8 cellular contexts compared by ENCODE assay signal in genomic region chr13:32019612-32020233, GRCh38. TPM values are rescaled to one million over a fixed set of nuclear protein-coding genes. Genes with fewer than 3 reads are reported as not detected.
A peak's percentile ranks its signal among the peaks of the same experiment; 100 is the strongest.
DNase-seq lines count a peak whose midpoint lies in the region; ATAC-seq, FAIRE-seq and TF ChIP-seq lines count a peak whose summit lies in the region.

No MANE protein-coding gene starts in this region.

- H3K9me1 ChIP-seq in K562 (ENCODE audit: control insufficient read depth, insufficient read depth, low read length) = no peaks in the 10 kb centered on the region

- no peak overlapping the region for H3K9ac ChIP-seq in K562 (ENCODE audit: insufficient read depth in 1 of 2, low read depth in 2 of 2, low read length in 2 of 2)

- POLR2A ChIA-PET in K562 (lab: Yijun Ruan, JAX) = no interaction called here

- H3K4me3 Mint-ChIP-seq in stimulated activated memory B cell treated with anti-CD40 and anti-IgM and Interleukin-4, amounts not matched to agents 10 μg/mL and 1 μg/mL and 100 μg/mL, for 72 hours = no peak overlapping the region

- DNase-seq in AG08395 (ENCODE audit: low spot score) = peak; percentile 68
- peak; percentile 30 for DNase-seq in GM12864 (ENCODE audit: low read depth)
- DNase-seq in NCI-H82 treated with DMSO at 0.1 percent for 48 hours (lab: John Stamatoyannopoulos, UW; ENCODE audit: unreplicated experiment) = peak; percentile 70
- peak; percentile 11 to 28 (median 18) for DNase-seq in K562 (ENCODE audit: extremely low read depth in 1 of 4, low spot score in 3 of 4)
- peak; percentile 78 for DNase-seq in iPS-NIHi7 (ENCODE audit: extremely low spot score)
- DNase-seq in NCI-H2029 treated with DMSO at 0.1 percent for 48 hours (lab: John Stamatoyannopoulos, UW) = no peak

- TF ChIP-seq CTCF in GM12864 (IDR thresholded peaks at IDR 0.05; ENCODE audit: low read depth, low read length, missing control alignments) (peak; percentile 78), K562 (IDR thresholded peaks at IDR 0.05 in 2 of 3, conservative IDR thresholded peaks at IDR 0.05 in 1 of 3; ENCODE audit: insufficient read depth in 2 of 3, low read depth in 1 of 3, low read length in 3 of 3) (peak; percentile 35 to 46 (median 45); a peak in 4 of 6 replicates)

- TF ChIP-seq EP300 in K562 (IDR thresholded peaks at IDR 0.05; ENCODE audit: low read length) = no peak

- H3K27me3 Mint-ChIP-seq in stimulated activated memory B cell treated with anti-CD40 and anti-IgM and Interleukin-4, amounts not matched to agents 10 μg/mL and 1 μg/mL and 100 μg/mL, for 72 hours = no peaks in the 10 kb centered on the region

- H3K4me2 ChIP-seq in K562 (ENCODE audit: insufficient read depth, low read length) = no peak overlapping the region

- H3K27ac Mint-ChIP-seq in stimulated activated memory B cell treated with anti-CD40 and anti-IgM and Interleukin-4, amounts not matched to agents 10 μg/mL and 1 μg/mL and 100 μg/mL, for 72 hours = no peak overlapping the region

- ATAC-seq in HG02870 (IDR thresholded peaks at IDR 0.05; ENCODE audit: unreplicated experiment) (peak; percentile 58), K562 (peak; percentile 61; the same call in 1 of the 3 replicates)
- ATAC-seq in stimulated activated memory B cell treated with anti-CD40 and anti-IgM and Interleukin-4, amounts not matched to agents 10 μg/mL and 1 μg/mL and 100 μg/mL, for 72 hours = peak; percentile 77

- no peaks in the 10 kb centered on the region for H3K4me1 ChIP-seq in K562 (replicated peaks in 1 of 2; ENCODE audit: control insufficient read depth in 2 of 2, insufficient read depth in 2 of 2, low read length in 2 of 2)

- no peak for FAIRE-seq in K562 (lab: Jason Lieb, UNC)

- 2% methylated on average over 5 of the region's 6 CpGs for WGBS in K562 (ENCODE audit: insufficient coverage, low coverage, missing lambda C conversion rate)

- H3K4me3 ChIP-seq in GM12864 (ENCODE audit: low read depth, low read length) = no peak overlapping the region
- H3K4me3 ChIP-seq in K562 = no peak overlapping the region

- H3K27ac ChIP-seq in K562 (ENCODE audit: extremely low read depth, low read depth, low read length) = no peak overlapping the region

- peak; percentile 47 to 60 for TF ChIP-seq RAD21 in K562 (CRISPR knock-in tag; conservative IDR thresholded peaks at IDR 0.05 in 1 of 2, IDR thresholded peaks at IDR 0.05 in 1 of 2)

- no peaks in the 10 kb centered on the region for H3K79me2 ChIP-seq in K562 (ENCODE audit: control insufficient read depth, insufficient read depth, low read length)

- H4K20me1 ChIP-seq in K562 (replicated peaks; ENCODE audit: control insufficient read depth, insufficient read depth, low read length) = no peaks in the 10 kb centered on the region; the same call in 1 of the 2 replicates

- no peaks in the 10 kb centered on the region for H3K36me3 ChIP-seq in K562 (ENCODE audit: control insufficient read depth, insufficient read depth, low read length)

- no TSS peak for BruUV-seq in K562 (replicated peaks; lab: Mats Ljungman, UMichigan)

- H3K36me3 Mint-ChIP-seq in stimulated activated memory B cell treated with anti-CD40 and anti-IgM and Interleukin-4, amounts not matched to agents 10 μg/mL and 1 μg/mL and 100 μg/mL, for 72 hours = no peaks in the 10 kb centered on the region

- no peak for TF ChIP-seq POLR2A in K562 (conservative IDR thresholded peaks at IDR 0.05)

- intact Hi-C loops in K562 (cut with micrococcal nuclease) = loop anchor here (5.0 kb wide), 1 partner anchor 293 kb away; no protein-coding TSS in a partner anchor

- no peak overlapping the region for H2AFZ ChIP-seq in K562 (ENCODE audit: low read depth, low read length)

- H3K4me1 Mint-ChIP-seq in stimulated activated memory B cell treated with anti-CD40 and anti-IgM and Interleukin-4, amounts not matched to agents 10 μg/mL and 1 μg/mL and 100 μg/mL, for 72 hours = no peaks in the 10 kb centered on the region

- no peaks in the 10 kb centered on the region for H3K9me3 Mint-ChIP-seq in stimulated activated memory B cell treated with anti-CD40 and anti-IgM and Interleukin-4, amounts not matched to agents 10 μg/mL and 1 μg/mL and 100 μg/mL, for 72 hours

- no peaks in the 10 kb centered on the region for H3K9me3 ChIP-seq in K562 (replicated peaks; ENCODE audit: control insufficient read depth, insufficient read depth, low read depth, low read length)

- CTCF ChIA-PET in K562 (lab: Yijun Ruan, JAX; ENCODE audit: low intra/inter-chr PET ratio) = interaction anchor here (0.6 to 1.0 kb wide), 2 partner anchors 127 to 290 kb away, joined by 3 read pairs; no protein-coding TSS in a partner anchor

- in situ Hi-C loops in K562 (cut with MboI) = no loop called here

- no peaks in the 10 kb centered on the region for H3K27me3 ChIP-seq in K562 (ENCODE audit: control insufficient read depth in 2 of 2, insufficient read depth in 2 of 2, low read length in 2 of 2)

TF ChIP-seq in K562, 482 proteins besides CTCF, POLR2A, EP300 and RAD21 (continues in another document):
- TF ChIP-seq USF2 (CRISPR knock-in tag; IDR thresholded peaks at IDR 0.05) (no peak), NRF1 (conservative IDR thresholded peaks at IDR 0.05 in 1 of 2, IDR thresholded peaks at IDR 0.05 in 1 of 2) (no peak), XRCC3 (IDR thresholded peaks at IDR 0.05) (no peak), FOXA3 (CRISPR knock-in tag; conservative IDR thresholded peaks at IDR 0.05 in 1 of 2, IDR thresholded peaks at IDR 0.05 in 1 of 2) (no peak), ZNF592 (IDR thresholded peaks at IDR 0.05) (no peak), ZNF24 (IDR thresholded peaks at IDR 0.05) (no peak), ZNF707 (CRISPR knock-in tag; conservative IDR thresholded peaks at IDR 0.05) (no peak)
- TF ChIP-seq, protein P1, sequence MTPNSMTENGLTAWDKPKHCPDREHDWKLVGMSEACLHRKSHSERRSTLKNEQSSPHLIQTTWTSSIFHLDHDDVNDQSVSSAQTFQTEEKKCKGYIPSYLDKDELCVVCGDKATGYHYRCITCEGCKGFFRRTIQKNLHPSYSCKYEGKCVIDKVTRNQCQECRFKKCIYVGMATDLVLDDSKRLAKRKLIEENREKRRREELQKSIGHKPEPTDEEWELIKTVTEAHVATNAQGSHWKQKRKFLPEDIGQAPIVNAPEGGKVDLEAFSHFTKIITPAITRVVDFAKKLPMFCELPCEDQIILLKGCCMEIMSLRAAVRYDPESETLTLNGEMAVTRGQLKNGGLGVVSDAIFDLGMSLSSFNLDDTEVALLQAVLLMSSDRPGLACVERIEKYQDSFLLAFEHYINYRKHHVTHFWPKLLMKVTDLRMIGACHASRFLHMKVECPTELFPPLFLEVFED (CRISPR knock-in tag; conservative IDR thresholded peaks at IDR 0.05) = no peak

RNA-seq across cellular contexts. Expression of gene FRY, which starts 11.9 kb away (rescaled TPM):
- total RNA-seq in K562 (2011; cell fraction: chromatin; rRNA removed; ENCODE audit: low replicate concordance) = not detected in 2 replicates
- total RNA-seq in K562 (2011; cell fraction: nucleolus; rRNA removed) = not detected in 2 replicates
- total RNA-seq in K562 (2011; cell fraction: nucleoplasm; rRNA removed) = not detected in 2 replicates
- not detected in 2 replicates for total RNA-seq in K562 (2014; rRNA removed)
- not detected in 2 replicates for total RNA-seq in K562 (2014; rRNA removed; fragmentation: Illumina TruSeq; extraction: Trizol)
- total RNA-seq in K562 (2015; rRNA removed; fragmentation: Illumina TruSeq; extraction: Trizol) = 0.07 TPM in 1 of 2 replicates, not detected in the other
- total RNA-seq in K562 (2021) = 0.09 and 0.20 TPM in 2 replicates
- 0.13 and 0.30 TPM in 2 replicates for polyA plus RNA-seq in K562 (2011; rRNA removed)
- polyA plus RNA-seq in K562 (2011; cell fraction: cytosol; rRNA removed) = under 0.01 and 0.04 TPM in 2 replicates
- polyA plus RNA-seq in K562 (2011; cell fraction: nucleus; rRNA removed) = 0.18 and 0.37 TPM in 2 replicates
- 0.10 and 0.12 TPM in 2 replicates for polyA plus RNA-seq in K562 (2012)
- polyA plus RNA-seq in K562 (2014; fragmentation: Illumina TruSeq; extraction: Trizol) = 0.01 and 0.22 TPM in 2 replicates
- under 1 TPM; 0.03 to 0.31 TPM for polyA plus RNA-seq in K562 (2014; fragmentation: Nextera tagmentation; extraction: Ambion mirVana)
- polyA plus RNA-seq in K562 (2014; rRNA removed) = under 0.01 TPM in 1 of 2 replicates, not detected in the other
- 0.04 TPM in 1 of 2 replicates, not detected in the other for polyA minus RNA-seq in K562 (2011; rRNA and poly(A)+ RNA removed)
- not detected in 2 replicates for polyA minus RNA-seq in K562 (2011; cell fraction: cytosol; rRNA and poly(A)+ RNA removed)
- polyA minus RNA-seq in K562 (2011; cell fraction: nucleus; rRNA and poly(A)+ RNA removed) = not detected in 2 replicates
